Comparison of ENCODE assay signal across 35 cellular contexts in the genomic region with DNA sequence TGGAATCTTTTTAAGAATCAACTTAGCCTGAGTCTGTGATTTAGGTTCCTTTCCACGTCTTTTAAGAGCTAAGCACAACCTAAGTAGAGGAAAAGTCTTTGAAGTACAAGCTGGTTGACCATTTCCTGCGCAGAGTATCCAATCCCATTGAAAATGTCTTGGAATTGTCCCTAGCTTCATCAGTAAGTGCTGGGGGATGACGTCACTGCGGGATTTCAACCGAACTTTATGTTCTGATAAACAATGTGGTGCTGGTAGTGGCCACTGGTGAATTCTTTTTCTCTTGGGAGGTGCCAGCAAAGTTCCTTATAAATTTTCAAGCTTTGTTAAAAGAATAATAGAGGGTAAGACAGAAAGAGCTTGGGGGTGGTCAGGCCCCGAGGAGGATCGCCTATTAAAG.
A peak's percentile ranks its signal among the peaks of the same experiment; 100 is the strongest.
DNase-seq lines count a peak whose midpoint lies in the region; ATAC-seq and TF ChIP-seq lines count a peak whose summit lies in the region.
"Had no signal": no experiment of that assay in that cellular context is flagged by ENCODE, and none has a peak within 500 bp of the region (broad histone marks: within the 10 kb centered on the region; RNA-seq: fewer than 3 reads in every experiment).

No MANE protein-coding gene starts in this region.

- peaks cover 26% of the 10 kb centered on the region for H3K36me3 Mint-ChIP-seq in activated CD4-positive, alpha-beta T cell treated with anti-CD3 and anti-CD28 coated beads, Interleukin-2, amount 10 ng/mL, durations not matched to agents 24 days and 14 days (ENCODE audit: low read depth)
- peaks cover 9% of the 10 kb centered on the region for H3K36me3 Mint-ChIP-seq in activated T-helper 1 cell treated with anti-CD3 and anti-CD28 coated beads, Interleukin-12 subunit alpha, Interleukin-12 subunit beta, Interleukin-2, Interleukin-4 antibody, amounts not matched to agents 30 ng/mL and 10 ng/mL and 1 ng/mL, durations not matched to agents 14 hours and 24 hours and 36 hours (ENCODE audit: low read depth)
- H3K36me3 Mint-ChIP-seq: activated naive CD4-positive, alpha-beta T cell treated with anti-CD3 and anti-CD28 coated beads, Interleukin-2, amount 50 U/mL, for 72 hours; stimulated activated effector memory CD8-positive, alpha-beta T cell treated with anti-CD3 and anti-CD28 coated beads, Interleukin-12 subunit alpha, Interleukin-12 subunit beta, amount 100 ng/mL, for 72 hours had no signal

- H3K9me3 ChIP-seq in hepatocyte (ENCODE audit: low read depth) (no peaks in the 10 kb centered on the region), stomach smooth muscle (ENCODE audit: control insufficient read depth in 2 of 2, low read length in 2 of 2) (no peaks in the 10 kb centered on the region)
- H3K9me3 ChIP-seq: Caco-2, left lung, neutrophil, prostate gland, sigmoid colon had no signal

- no peak for TF ChIP-seq CTCF in hepatocyte (IDR thresholded peaks at IDR 0.05; ENCODE audit: poor library complexity)

- H3K4me1 ChIP-seq in hepatocyte (ENCODE audit: insufficient read depth) (no peaks in the 10 kb centered on the region), stomach smooth muscle (ENCODE audit: control insufficient read depth, insufficient read depth, low read length) (peaks cover 9% of the 10 kb centered on the region)
- H3K4me1 ChIP-seq: Caco-2 had no signal

- peaks cover 9% of the 10 kb centered on the region for H3K9me3 Mint-ChIP-seq in activated CD4-positive, alpha-beta T cell treated with anti-CD3 and anti-CD28 coated beads, Interleukin-2, amount 10 ng/mL, durations not matched to agents 24 days and 14 days
- no peaks in the 10 kb centered on the region for H3K9me3 Mint-ChIP-seq in activated T-helper 1 cell treated with anti-CD3 and anti-CD28 coated beads, Interleukin-12 subunit alpha, Interleukin-12 subunit beta, Interleukin-2, Interleukin-4 antibody, amounts not matched to agents 30 ng/mL and 10 ng/mL and 1 ng/mL, durations not matched to agents 14 hours and 24 hours and 36 hours
- H3K9me3 Mint-ChIP-seq: activated naive CD4-positive, alpha-beta T cell treated with anti-CD3 and anti-CD28 coated beads, Interleukin-2, amount 50 U/mL, for 72 hours; effector memory CD8-positive, alpha-beta T cell; stimulated activated effector memory CD8-positive, alpha-beta T cell treated with anti-CD3 and anti-CD28 coated beads, Interleukin-12 subunit alpha, Interleukin-12 subunit beta, amount 100 ng/mL, for 72 hours had no signal

- H2AFZ ChIP-seq in hepatocyte = no peak overlapping the region

- H3K27me3 Mint-ChIP-seq in activated CD4-positive, alpha-beta T cell treated with anti-CD3 and anti-CD28 coated beads, Interleukin-2, amount 10 ng/mL, durations not matched to agents 24 days and 14 days = no peaks in the 10 kb centered on the region
- no peaks in the 10 kb centered on the region for H3K27me3 Mint-ChIP-seq in activated T-helper 1 cell treated with anti-CD3 and anti-CD28 coated beads, Interleukin-12 subunit alpha, Interleukin-12 subunit beta, Interleukin-2, Interleukin-4 antibody, amounts not matched to agents 30 ng/mL and 10 ng/mL and 1 ng/mL, durations not matched to agents 14 hours and 24 hours and 36 hours (ENCODE audit: insufficient read depth)

- no peaks in the 10 kb centered on the region for H3K9me2 ChIP-seq in hepatocyte (replicated peaks; ENCODE audit: insufficient read depth)

- H4K20me1 ChIP-seq in hepatocyte (ENCODE audit: insufficient read depth, poor library complexity, severe bottlenecking) = no peaks in the 10 kb centered on the region

- no peak overlapping the region for H3K4me3 ChIP-seq in hepatocyte
- H3K4me3 ChIP-seq in stomach smooth muscle (ENCODE audit: low read length in 2 of 2) = no peak overlapping the region
- H3K4me3 ChIP-seq: left lung, prostate gland, sigmoid colon had no signal

- no peak overlapping the region for H3K4me2 ChIP-seq in hepatocyte

- intact Hi-C loops in activated CD4-positive, alpha-beta T cell treated with anti-CD3 and anti-CD28 coated beads, Interleukin-2, amount 10 ng/mL, durations not matched to agents 24 days and 14 days (cut with micrococcal nuclease) = loop anchor here (10.0 kb wide), 1 partner anchor 304 kb away; no protein-coding TSS in a partner anchor
- intact Hi-C loops in activated T-helper 1 cell treated with anti-CD3 and anti-CD28 coated beads, Interleukin-12 subunit alpha, Interleukin-12 subunit beta, Interleukin-2, Interleukin-4 antibody, amounts not matched to agents 30 ng/mL and 10 ng/mL and 1 ng/mL, durations not matched to agents 14 hours and 24 hours and 36 hours (cut with micrococcal nuclease) = no loop called here

- H3K36me3 ChIP-seq in hepatocyte (replicated peaks; ENCODE audit: insufficient read depth, low read depth) = no peaks in the 10 kb centered on the region
- H3K36me3 ChIP-seq in stomach smooth muscle (ENCODE audit: control insufficient read depth in 2 of 2, insufficient read depth in 2 of 2, low read length in 2 of 2) = no peaks in the 10 kb centered on the region
- H3K36me3 ChIP-seq: left lung, neutrophil, prostate gland, sigmoid colon had no signal

- H3K27ac ChIP-seq in hepatocyte = peak overlapping the region; percentile 20
- peak overlapping the region; percentile 2 for H3K27ac ChIP-seq in stomach smooth muscle (ENCODE audit: low read length)
- H3K27ac ChIP-seq: 22Rv1, C4-2B, neutrophil had no signal

- peaks cover 31% of the 10 kb centered on the region for H3K4me1 Mint-ChIP-seq in activated CD4-positive, alpha-beta T cell treated with anti-CD3 and anti-CD28 coated beads, Interleukin-2, amount 10 ng/mL, durations not matched to agents 24 days and 14 days
- H3K4me1 Mint-ChIP-seq in activated T-helper 1 cell treated with anti-CD3 and anti-CD28 coated beads, Interleukin-12 subunit alpha, Interleukin-12 subunit beta, Interleukin-2, Interleukin-4 antibody, amounts not matched to agents 30 ng/mL and 10 ng/mL and 1 ng/mL, durations not matched to agents 14 hours and 24 hours and 36 hours (ENCODE audit: low read depth) = peaks cover 37% of the 10 kb centered on the region
- H3K4me1 Mint-ChIP-seq: stimulated activated effector memory CD8-positive, alpha-beta T cell treated with anti-CD3 and anti-CD28 coated beads, Interleukin-12 subunit alpha, Interleukin-12 subunit beta, amount 100 ng/mL, for 72 hours; T-helper 17 cell had no signal

- ATAC-seq in GM21390 (IDR thresholded peaks at IDR 0.05; ENCODE audit: unreplicated experiment) = no peak
- ATAC-seq: activated CD8-positive, alpha-beta T cell treated with anti-CD3 and anti-CD28 coated beads, Interleukin-2, amount 10 ng/mL, durations not matched to agents 7 days and 5 days; activated naive CD4-positive, alpha-beta T cell treated with anti-CD3 and anti-CD28 coated beads, Interleukin-2, amount 50 U/mL, for 72 hours; effector memory CD8-positive, alpha-beta T cell; left lung; Right ventricle myocardium inferior; stimulated activated effector memory CD8-positive, alpha-beta T cell treated with anti-CD3 and anti-CD28 coated beads, Interleukin-12 subunit alpha, Interleukin-12 subunit beta, amount 100 ng/mL, for 72 hours; T-helper 17 cell had no signal

- no peaks in the 10 kb centered on the region for H3K79me2 ChIP-seq in hepatocyte

- WGBS in hepatocyte (ENCODE audit: low lambda C conversion rate, missing lambda C conversion rate) = 92% methylated on average over 7 of the region's 7 CpGs

- no peak overlapping the region for H3K9ac ChIP-seq in stomach smooth muscle (ENCODE audit: low read length in 2 of 2)

- DNase-seq in activated CD4-positive, alpha-beta T cell treated with anti-CD3 and anti-CD28 coated beads, Interleukin-2, amount 10 ng/mL, durations not matched to agents 24 days and 14 days = no peak
- no peak for DNase-seq in activated CD4-positive, alpha-beta T cell treated with anti-CD3 and anti-CD28 coated beads for 4 hours
- DNase-seq in activated T-helper 1 cell treated with anti-CD3 and anti-CD28 coated beads, Interleukin-12 subunit alpha, Interleukin-12 subunit beta, Interleukin-2, Interleukin-4 antibody, amounts not matched to agents 30 ng/mL and 10 ng/mL and 1 ng/mL, durations not matched to agents 14 hours and 24 hours and 36 hours (ENCODE audit: low spot score) = no peak
- no peak for DNase-seq in hepatocyte (ENCODE audit: low spot score)
- no peak for DNase-seq in NCI-H1436 (lab: John Stamatoyannopoulos, UW)
- DNase-seq in GOT3 (lab: John Stamatoyannopoulos, UW) = no peak
- DNase-seq: activated CD4-positive, CD25-positive, alpha-beta regulatory T cell treated with anti-CD3 and anti-CD28 coated beads, Interleukin-2, amount 50 U/mL, for 72 hours; activated CD8-positive, alpha-beta T cell treated with anti-CD3 and anti-CD28 coated beads, Interleukin-2, amount 10 ng/mL, durations not matched to agents 7 days and 5 days; activated effector memory CD4-positive, alpha-beta T cell treated with Interleukin-2 at 50 U/mL for 16 hours; anterior cingulate cortex; Caco-2; caudate nucleus; cortex of kidney; DMS53; effector memory CD8-positive, alpha-beta T cell; foreskin fibroblast; head of caudate nucleus; islet precursor cell; left lung; NCI-H1417 treated with DMSO at 0.1 percent for 48 hours; NCI-H2081; NCI-H226; NCI-H748 treated with DMSO at 0.1 percent for 48 hours; sigmoid colon; T-helper 17 cell; trophoblast cell had no signal

- H3K4me3 Mint-ChIP-seq in activated CD4-positive, alpha-beta T cell treated with anti-CD3 and anti-CD28 coated beads, Interleukin-2, amount 10 ng/mL, durations not matched to agents 24 days and 14 days = no peak overlapping the region
- H3K4me3 Mint-ChIP-seq in activated T-helper 1 cell treated with anti-CD3 and anti-CD28 coated beads, Interleukin-12 subunit alpha, Interleukin-12 subunit beta, Interleukin-2, Interleukin-4 antibody, amounts not matched to agents 30 ng/mL and 10 ng/mL and 1 ng/mL, durations not matched to agents 14 hours and 24 hours and 36 hours = no peak overlapping the region
- H3K4me3 Mint-ChIP-seq: activated CD8-positive, alpha-beta T cell treated with anti-CD3 and anti-CD28 coated beads, Interleukin-2, amount 10 ng/mL, durations not matched to agents 7 days and 5 days; effector memory CD8-positive, alpha-beta T cell; stimulated activated effector memory CD8-positive, alpha-beta T cell treated with anti-CD3 and anti-CD28 coated beads, Interleukin-12 subunit alpha, Interleukin-12 subunit beta, amount 100 ng/mL, for 72 hours; T-helper 17 cell had no signal

- no peaks in the 10 kb centered on the region for H3K27me3 ChIP-seq in hepatocyte
- H3K27me3 ChIP-seq in stomach smooth muscle (ENCODE audit: control insufficient read depth in 1 of 2, insufficient read depth in 2 of 2, low read length in 2 of 2) = no peaks in the 10 kb centered on the region
- H3K27me3 ChIP-seq: left lung, neutrophil had no signal

- H3K27ac Mint-ChIP-seq in activated CD4-positive, alpha-beta T cell treated with anti-CD3 and anti-CD28 coated beads, Interleukin-2, amount 10 ng/mL, durations not matched to agents 24 days and 14 days = peak overlapping the region; percentile 72
- H3K27ac Mint-ChIP-seq in activated T-helper 1 cell treated with anti-CD3 and anti-CD28 coated beads, Interleukin-12 subunit alpha, Interleukin-12 subunit beta, Interleukin-2, Interleukin-4 antibody, amounts not matched to agents 30 ng/mL and 10 ng/mL and 1 ng/mL, durations not matched to agents 14 hours and 24 hours and 36 hours = peak overlapping the region; percentile 44
- H3K27ac Mint-ChIP-seq: activated CD8-positive, alpha-beta T cell treated with anti-CD3 and anti-CD28 coated beads, Interleukin-2, amount 10 ng/mL, durations not matched to agents 7 days and 5 days; activated naive CD4-positive, alpha-beta T cell treated with anti-CD3 and anti-CD28 coated beads, Interleukin-2, amount 50 U/mL, for 72 hours; effector memory CD8-positive, alpha-beta T cell; stimulated activated effector memory CD8-positive, alpha-beta T cell treated with anti-CD3 and anti-CD28 coated beads, Interleukin-12 subunit alpha, Interleukin-12 subunit beta, amount 100 ng/mL, for 72 hours; T-helper 17 cell had no signal
